In genomic region chr11:74871037-74871436, GRCh38 we compare ENCODE assay signal across 14 cellular contexts.
DNase-seq lines count a peak whose midpoint lies in the region; ATAC-seq, FAIRE-seq and TF ChIP-seq lines count a peak whose summit lies in the region.
"Had no signal": no experiment of that assay in that cellular context is flagged by ENCODE, and none has a peak within 500 bp of the region (broad histone marks: within the 10 kb centered on the region; RNA-seq: fewer than 3 reads in every experiment).

No MANE protein-coding gene starts in this region.

- TF ChIP-seq CTCF in HCT116 (IDR thresholded peaks at IDR 0.05 in 2 of 3, conservative IDR thresholded peaks at IDR 0.05 in 1 of 3; ENCODE audit: borderline replicate concordance in 1 of 3, insufficient read depth in 1 of 3, low read depth in 2 of 3, low read length in 2 of 3) (no peak), fibroblast of mammary gland (conservative IDR thresholded peaks at IDR 0.05; ENCODE audit: control insufficient read depth, insufficient read depth, low read depth, low read length) (no peak), D721Med (IDR thresholded peaks at IDR 0.05; ENCODE audit: insufficient read depth, missing control alignments) (no peak)

- intact Hi-C loops in HCT116 (cut with micrococcal nuclease) = no loop called here

- BruUV-seq in HCT116 (replicated peaks; lab: Mats Ljungman, UMichigan) = no TSS peak

- no peak overlapping the region for H2AFZ ChIP-seq in HCT116 (ENCODE audit: low read depth, low read length, poor library complexity, severe bottlenecking)

- RAD21 ChIA-PET in HCT116 (lab: Charles Lee; ENCODE audit: low non-redundant PET in 1 of 2, low total read pairs in 2 of 2, uncharacterized antibody in 2 of 2, unreplicated experiment in 2 of 2) = no interaction called here

- CTCF ChIA-PET in HCT116 (lab: Charles Lee) = no interaction called here

- H3K9me2 ChIP-seq in HCT116 (ENCODE audit: insufficient read depth) = no peaks in the 10 kb centered on the region

- H3K27ac ChIP-seq in BLaER1 (no peak overlapping the region), HCT116 (ENCODE audit: low read depth, low read length) (no peak overlapping the region)
- H3K27ac ChIP-seq: SJSA1 had no signal

- ATAC-seq in HCT116 (no peak), HG03108 (IDR thresholded peaks at IDR 0.05; ENCODE audit: unreplicated experiment) (no peak)
- ATAC-seq: T-cell had no signal

- no peak for TF ChIP-seq POLR2A in HCT116 (IDR thresholded peaks at IDR 0.05; ENCODE audit: borderline replicate concordance, extremely low read depth, insufficient read depth, insufficient read length)

- DNase-seq in HCT116 (ENCODE audit: low read depth, low spot score) (no peak), SW480 (ENCODE audit: low spot score) (peak; percentile 18), fibroblast of mammary gland (ENCODE audit: low read depth) (peak; percentile 21), D721Med (ENCODE audit: insufficient read length, low spot score) (no peak)
- DNase-seq in activated naive CD4-positive, alpha-beta T cell treated with Interleukin-2 at 50 U/mL for 16 hours = no peak
- DNase-seq in activated CD8-positive, alpha-beta memory T cell treated with anti-CD3 and anti-CD28 coated beads, Interleukin-2, amount 50 U/mL, for 4 hours = no peak
- DNase-seq: CD4-positive, alpha-beta T cell; NCI-H1436 treated with DMSO at 0.1 percent for 48 hours; NCI-H345; NCI-H526 treated with DMSO at 0.1 percent for 48 hours; T-cell had no signal

- no peaks in the 10 kb centered on the region for H3K79me2 ChIP-seq in HCT116 (ENCODE audit: insufficient read depth, low read length)

- no peaks in the 10 kb centered on the region for H3K4me1 ChIP-seq in BLaER1
- no peaks in the 10 kb centered on the region for H3K4me1 ChIP-seq in HCT116 (ENCODE audit: control insufficient read depth in 1 of 2, insufficient read depth in 2 of 2, low read length in 2 of 2)
- H3K4me1 ChIP-seq: SJSA1 had no signal

- POLR2A ChIA-PET in HCT116 (lab: Charles Lee) = no interaction called here

- H3K4me2 ChIP-seq in BLaER1 = no peak overlapping the region
- H3K4me2 ChIP-seq in HCT116 (ENCODE audit: low read length) = no peak overlapping the region

- H3K36me3 ChIP-seq in BLaER1 (peaks cover 98% of the 10 kb centered on the region), HCT116 (ENCODE audit: control insufficient read depth in 1 of 2, insufficient read depth in 2 of 2, low read length in 2 of 2) (peaks cover 0 to 34% of the 10 kb centered on the region in 2 experiments; a peak in 1 of 4 replicates)

- H3K27me3 ChIP-seq in BLaER1 = no peaks in the 10 kb centered on the region
- H3K27me3 ChIP-seq in HCT116 (ENCODE audit: insufficient read depth, low read length) = no peaks in the 10 kb centered on the region
- H3K27me3 ChIP-seq: SJSA1 had no signal

- H3K9me3 ChIP-seq in BLaER1 (peaks cover 100% of the 10 kb centered on the region), HCT116 (ENCODE audit: control insufficient read depth in 1 of 2, insufficient read depth in 1 of 2, low read depth in 1 of 2, low read length in 2 of 2) (peaks cover 26 to 32% of the 10 kb centered on the region in 2 experiments; a peak in 3 of 4 replicates)

- H4K20me1 ChIP-seq in BLaER1 (no peaks in the 10 kb centered on the region), HCT116 (ENCODE audit: insufficient read depth) (no peaks in the 10 kb centered on the region)

- peak overlapping the region; percentile 11; the same call in 1 of the 2 replicates for H3K4me3 ChIP-seq in BLaER1
- H3K4me3 ChIP-seq in HCT116 (replicated peaks in 1 of 2; ENCODE audit: low read depth in 1 of 2, low read length in 2 of 2) = no peak overlapping the region
- H3K4me3 ChIP-seq in fibroblast of mammary gland (ENCODE audit: control insufficient read depth, low read depth, low read length) = no peak overlapping the region
- H3K4me3 ChIP-seq: SJSA1 had no signal

- TF ChIP-seq RAD21 in HCT116 (IDR thresholded peaks at IDR 0.05; ENCODE audit: low read depth) = no peak

- no peak for FAIRE-seq in D721Med (lab: Jason Lieb, UNC)

- H3K9ac ChIP-seq in BLaER1 = no peak overlapping the region
- no peak overlapping the region for H3K9ac ChIP-seq in HCT116 (ENCODE audit: low read length)

TF ChIP-seq in HCT116, 20 proteins besides CTCF, POLR2A, EP300 and RAD21:
- TF ChIP-seq EZH2phosphoT487 (IDR thresholded peaks at IDR 0.05; ENCODE audit: borderline replicate concordance) (no peak), CBX3 (IDR thresholded peaks at IDR 0.05; ENCODE audit: low read depth) (peak; percentile 98)

Comparison
In these comparisons a context has a peak if more than half of its experiments do, and no peak if none do; other contexts are left out.
1. DNase-seq: peak in SW480 (single experiment) and fibroblast of mammary gland (single experiment); none in HCT116 (single experiment), D721Med (single experiment), activated naive CD4-positive, alpha-beta T cell treated with Interleukin-2 at 50 U/mL for 16 hours (single experiment) and activated CD8-positive, alpha-beta memory T cell treated with anti-CD3 and anti-CD28 coated beads, Interleukin-2, amount 50 U/mL, for 4 hours (single experiment).